ENCODE assay signal across 1 cellular context in the genomic region with DNA sequence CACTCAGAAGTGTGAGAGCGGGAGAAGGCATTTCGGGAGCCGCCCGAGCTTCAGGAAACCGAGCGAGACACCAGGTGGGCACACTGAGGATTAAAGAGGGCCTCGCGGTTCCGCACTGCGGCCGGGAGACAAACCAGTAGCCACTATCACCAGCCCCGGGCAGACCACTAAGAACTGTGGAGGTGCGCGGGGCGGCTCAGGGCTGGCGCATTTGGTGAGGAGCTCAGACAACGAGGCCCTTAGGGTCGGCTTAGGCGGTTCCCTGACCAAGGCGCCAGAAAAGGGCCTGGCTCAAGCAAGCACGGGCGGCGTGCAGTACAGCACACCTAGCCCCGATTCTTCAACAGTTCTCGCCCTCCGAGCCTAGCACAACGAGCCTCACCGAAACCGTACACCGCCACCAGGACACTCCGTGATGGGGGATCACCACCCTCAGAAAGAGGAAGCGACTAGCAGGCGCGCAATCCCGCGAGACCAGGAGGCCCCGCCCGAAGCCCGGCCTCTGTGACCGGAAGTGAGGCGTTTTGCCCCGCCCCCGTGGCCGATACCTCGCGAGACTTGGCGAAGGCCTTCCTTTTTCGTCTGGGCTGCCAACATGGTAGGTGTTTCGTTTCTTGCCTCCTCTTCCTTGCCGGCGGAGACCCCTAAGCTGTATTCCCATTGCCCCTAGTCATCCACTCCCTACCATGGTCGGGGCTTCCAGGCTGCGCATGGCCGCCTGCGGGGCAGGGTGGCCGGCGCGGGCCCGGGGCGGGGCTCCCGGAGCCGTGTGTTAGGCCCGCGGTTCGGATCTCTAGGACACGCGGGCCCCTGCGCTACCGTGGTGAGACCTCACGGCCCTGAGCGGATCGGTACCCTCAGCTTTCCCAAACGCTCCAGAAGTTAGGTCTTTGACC.
TF ChIP-seq lines count a peak whose summit lies in the region.

A gene (plus strand): TSS at position 574 of the 896 bp plus-strand sequence. CDS start 22 bp downstream, at position 596.
A gene with protein sequence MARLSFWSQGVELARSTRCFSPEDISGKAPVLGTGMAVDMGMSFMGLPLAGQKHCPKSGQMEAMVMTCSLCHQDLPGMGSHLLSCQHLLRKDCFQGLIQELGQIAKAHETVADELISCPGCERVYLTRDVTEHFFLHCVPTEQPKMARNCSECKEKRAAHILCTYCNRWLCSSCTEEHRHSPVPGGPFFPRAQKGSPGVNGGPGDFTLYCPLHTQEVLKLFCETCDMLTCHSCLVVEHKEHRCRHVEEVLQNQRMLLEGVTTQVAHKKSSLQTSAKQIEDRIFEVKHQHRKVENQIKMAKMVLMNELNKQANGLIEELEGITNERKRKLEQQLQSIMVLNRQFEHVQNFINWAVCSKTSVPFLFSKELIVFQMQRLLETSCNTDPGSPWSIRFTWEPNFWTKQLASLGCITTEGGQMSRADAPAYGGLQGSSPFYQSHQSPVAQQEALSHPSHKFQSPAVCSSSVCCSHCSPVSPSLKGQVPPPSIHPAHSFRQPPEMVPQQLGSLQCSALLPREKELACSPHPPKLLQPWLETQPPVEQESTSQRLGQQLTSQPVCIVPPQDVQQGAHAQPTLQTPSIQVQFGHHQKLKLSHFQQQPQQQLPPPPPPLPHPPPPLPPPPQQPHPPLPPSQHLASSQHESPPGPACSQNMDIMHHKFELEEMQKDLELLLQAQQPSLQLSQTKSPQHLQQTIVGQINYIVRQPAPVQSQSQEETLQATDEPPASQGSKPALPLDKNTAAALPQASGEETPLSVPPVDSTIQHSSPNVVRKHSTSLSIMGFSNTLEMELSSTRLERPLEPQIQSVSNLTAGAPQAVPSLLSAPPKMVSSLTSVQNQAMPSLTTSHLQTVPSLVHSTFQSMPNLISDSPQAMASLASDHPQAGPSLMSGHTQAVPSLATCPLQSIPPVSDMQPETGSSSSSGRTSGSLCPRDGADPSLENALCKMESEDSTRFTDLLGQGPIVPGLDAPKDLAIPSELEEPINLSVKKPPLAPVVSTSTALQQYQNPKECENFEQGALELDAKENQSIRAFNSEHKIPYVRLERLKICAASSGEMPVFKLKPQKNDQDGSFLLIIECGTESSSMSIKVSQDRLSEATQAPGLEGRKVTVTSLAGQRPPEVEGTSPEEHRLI (N-terminal part only) (minus strand): TSS at position 447 of the 896 bp plus-strand sequence. CDS start 10,391 bp downstream, outside the sequence.

TF ChIP-seq in K562, 482 proteins besides CTCF, POLR2A, EP300 and RAD21 (continued from another document and continues in another):
- TF ChIP-seq, protein P1, sequence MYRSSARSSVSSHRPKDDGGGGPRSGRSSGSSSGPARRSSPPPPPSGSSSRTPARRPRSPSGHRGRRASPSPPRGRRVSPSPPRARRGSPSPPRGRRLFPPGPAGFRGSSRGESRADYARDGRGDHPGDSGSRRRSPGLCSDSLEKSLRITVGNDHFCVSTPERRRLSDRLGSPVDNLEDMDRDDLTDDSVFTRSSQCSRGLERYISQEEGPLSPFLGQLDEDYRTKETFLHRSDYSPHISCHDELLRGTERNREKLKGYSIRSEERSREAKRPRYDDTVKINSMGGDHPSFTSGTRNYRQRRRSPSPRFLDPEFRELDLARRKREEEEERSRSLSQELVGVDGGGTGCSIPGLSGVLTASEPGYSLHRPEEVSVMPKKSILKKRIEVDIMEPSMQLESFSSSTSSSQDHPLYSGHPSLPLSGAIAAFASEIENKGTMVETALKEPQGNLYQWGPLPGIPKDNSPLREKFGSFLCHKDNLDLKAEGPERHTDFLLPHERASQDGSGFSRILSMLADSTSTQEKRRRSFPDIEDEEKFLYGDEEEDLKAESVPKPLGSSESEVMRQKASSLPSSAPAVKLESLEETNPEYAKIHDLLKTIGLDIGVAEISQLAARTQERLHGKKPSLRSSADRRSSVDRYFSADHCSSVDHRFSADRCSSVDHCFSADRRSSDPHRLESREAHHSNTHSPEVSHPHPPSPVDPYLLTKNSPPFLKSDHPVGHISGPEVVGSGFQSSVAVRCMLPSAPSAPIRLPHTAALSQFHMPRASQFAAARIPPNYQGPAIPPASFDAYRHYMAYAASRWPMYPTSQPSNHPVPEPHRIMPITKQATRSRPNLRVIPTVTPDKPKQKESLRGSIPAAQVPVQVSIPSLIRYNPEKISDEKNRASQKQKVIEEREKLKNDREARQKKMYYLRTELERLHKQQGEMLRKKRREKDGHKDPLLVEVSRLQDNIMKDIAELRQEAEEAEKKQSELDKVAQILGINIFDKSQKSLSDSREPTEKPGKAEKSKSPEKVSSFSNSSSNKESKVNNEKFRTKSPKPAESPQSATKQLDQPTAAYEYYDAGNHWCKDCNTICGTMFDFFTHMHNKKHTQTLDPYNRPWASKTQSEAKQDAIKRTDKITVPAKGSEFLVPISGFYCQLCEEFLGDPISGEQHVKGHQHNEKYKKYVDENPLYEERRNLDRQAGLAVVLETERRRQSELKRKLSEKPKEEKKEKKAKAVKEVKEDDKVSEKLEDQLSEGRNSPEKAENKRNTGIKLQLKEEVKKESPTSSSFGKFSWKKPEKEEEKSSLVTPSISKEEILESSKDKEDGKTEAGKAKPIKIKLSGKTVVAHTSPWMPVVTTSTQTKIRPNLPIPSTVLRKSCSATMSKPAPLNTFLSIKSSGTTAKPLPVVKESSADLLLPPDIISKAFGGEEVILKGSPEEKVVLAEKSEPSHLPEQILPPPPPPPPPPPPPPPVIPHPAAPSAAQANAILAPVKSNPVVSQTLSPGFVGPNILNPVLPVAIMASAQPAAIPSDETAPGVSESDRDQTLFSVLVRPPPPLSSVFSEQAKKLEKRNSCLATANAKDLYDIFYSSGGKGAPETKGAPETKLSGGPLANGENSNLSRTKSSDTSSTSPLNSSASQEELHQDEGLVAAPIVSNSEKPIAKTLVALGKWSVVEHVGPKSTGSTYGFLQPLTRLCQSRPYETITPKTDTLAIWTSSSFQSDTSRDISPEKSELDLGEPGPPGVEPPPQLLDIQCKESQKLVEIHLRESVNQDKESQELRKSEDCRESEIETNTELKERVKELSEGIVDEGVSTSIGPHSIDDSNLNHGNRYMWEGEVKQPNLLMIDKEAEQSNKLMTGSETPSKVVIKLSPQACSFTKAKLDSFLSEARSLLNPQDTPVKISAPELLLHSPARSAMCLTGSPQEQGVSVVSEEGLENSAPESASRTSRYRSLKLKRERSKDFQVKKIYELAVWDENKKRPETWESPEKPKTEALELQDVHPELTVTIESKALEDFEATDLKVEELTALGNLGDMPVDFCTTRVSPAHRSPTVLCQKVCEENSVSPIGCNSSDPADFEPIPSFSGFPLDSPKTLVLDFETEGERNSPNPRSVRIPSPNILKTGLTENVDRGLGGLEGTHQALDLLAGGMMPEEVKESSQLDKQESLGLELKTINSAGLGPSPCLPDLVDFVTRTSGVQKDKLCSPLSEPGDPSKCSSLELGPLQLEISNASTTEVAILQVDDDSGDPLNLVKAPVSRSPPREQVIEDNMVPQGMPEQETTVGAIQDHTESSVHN (IDR thresholded peaks at IDR 0.05; ENCODE audit: borderline replicate concordance in 1 of 2, low read depth in 1 of 2) = no peak
- TF ChIP-seq HNRNPH1 (optimal IDR thresholded peaks at IDR 0.05; ENCODE audit: low read depth, low read length) = no peak
- no peak for TF ChIP-seq TGIF2 (CRISPR knock-in tag; IDR thresholded peaks at IDR 0.05)
- no peak for TF ChIP-seq KLF10 (CRISPR knock-in tag; IDR thresholded peaks at IDR 0.05)
- no peak for TF ChIP-seq ZNF311 (CRISPR knock-in tag; IDR thresholded peaks at IDR 0.05)
- peak; percentile 13; the same call in 1 of the 2 replicates for TF ChIP-seq ZBTB17 (CRISPR knock-in tag; IDR thresholded peaks at IDR 0.05)
- TF ChIP-seq RBM25 (IDR thresholded peaks at IDR 0.05; ENCODE audit: low read depth, low read length, severe bottlenecking) = peak; percentile 95
- no peak for TF ChIP-seq SRSF7 (optimal IDR thresholded peaks at IDR 0.05; ENCODE audit: low read depth, low read length)
- no peak for TF ChIP-seq BACH1 (tag; IDR thresholded peaks at IDR 0.05)
- TF ChIP-seq, protein P2, sequence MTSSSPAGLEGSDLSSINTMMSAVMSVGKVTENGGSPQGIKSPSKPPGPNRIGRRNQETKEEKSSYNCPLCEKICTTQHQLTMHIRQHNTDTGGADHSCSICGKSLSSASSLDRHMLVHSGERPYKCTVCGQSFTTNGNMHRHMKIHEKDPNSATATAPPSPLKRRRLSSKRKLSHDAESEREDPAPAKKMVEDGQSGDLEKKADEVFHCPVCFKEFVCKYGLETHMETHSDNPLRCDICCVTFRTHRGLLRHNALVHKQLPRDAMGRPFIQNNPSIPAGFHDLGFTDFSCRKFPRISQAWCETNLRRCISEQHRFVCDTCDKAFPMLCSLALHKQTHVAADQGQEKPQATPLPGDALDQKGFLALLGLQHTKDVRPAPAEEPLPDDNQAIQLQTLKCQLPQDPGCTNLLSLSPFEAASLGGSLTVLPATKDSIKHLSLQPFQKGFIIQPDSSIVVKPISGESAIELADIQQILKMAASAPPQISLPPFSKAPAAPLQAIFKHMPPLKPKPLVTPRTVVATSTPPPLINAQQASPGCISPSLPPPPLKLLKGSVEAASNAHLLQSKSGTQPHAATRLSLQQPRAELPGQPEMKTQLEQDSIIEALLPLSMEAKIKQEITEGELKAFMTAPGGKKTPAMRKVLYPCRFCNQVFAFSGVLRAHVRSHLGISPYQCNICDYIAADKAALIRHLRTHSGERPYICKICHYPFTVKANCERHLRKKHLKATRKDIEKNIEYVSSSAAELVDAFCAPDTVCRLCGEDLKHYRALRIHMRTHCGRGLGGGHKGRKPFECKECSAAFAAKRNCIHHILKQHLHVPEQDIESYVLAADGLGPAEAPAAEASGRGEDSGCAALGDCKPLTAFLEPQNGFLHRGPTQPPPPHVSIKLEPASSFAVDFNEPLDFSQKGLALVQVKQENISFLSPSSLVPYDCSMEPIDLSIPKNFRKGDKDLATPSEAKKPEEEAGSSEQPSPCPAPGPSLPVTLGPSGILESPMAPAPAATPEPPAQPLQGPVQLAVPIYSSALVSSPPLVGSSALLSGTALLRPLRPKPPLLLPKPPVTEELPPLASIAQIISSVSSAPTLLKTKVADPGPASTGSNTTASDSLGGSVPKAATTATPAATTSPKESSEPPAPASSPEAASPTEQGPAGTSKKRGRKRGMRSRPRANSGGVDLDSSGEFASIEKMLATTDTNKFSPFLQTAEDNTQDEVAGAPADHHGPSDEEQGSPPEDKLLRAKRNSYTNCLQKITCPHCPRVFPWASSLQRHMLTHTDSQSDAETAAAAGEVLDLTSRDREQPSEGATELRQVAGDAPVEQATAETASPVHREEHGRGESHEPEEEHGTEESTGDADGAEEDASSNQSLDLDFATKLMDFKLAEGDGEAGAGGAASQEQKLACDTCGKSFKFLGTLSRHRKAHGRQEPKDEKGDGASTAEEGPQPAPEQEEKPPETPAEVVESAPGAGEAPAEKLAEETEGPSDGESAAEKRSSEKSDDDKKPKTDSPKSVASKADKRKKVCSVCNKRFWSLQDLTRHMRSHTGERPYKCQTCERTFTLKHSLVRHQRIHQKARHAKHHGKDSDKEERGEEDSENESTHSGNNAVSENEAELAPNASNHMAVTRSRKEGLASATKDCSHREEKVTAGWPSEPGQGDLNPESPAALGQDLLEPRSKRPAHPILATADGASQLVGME (CRISPR knock-in tag; IDR thresholded peaks at IDR 0.05) = no peak
- TF ChIP-seq PHTF2 (CRISPR knock-in tag; IDR thresholded peaks at IDR 0.05) = no peak
- no peak for TF ChIP-seq ZNF668 (CRISPR knock-in tag; IDR thresholded peaks at IDR 0.05)
- TF ChIP-seq ZNF274 (IDR thresholded peaks at IDR 0.05; ENCODE audit: borderline replicate concordance, low read depth, low read length) = peak; percentile 28; the same call in 1 of the 2 replicates
- TF ChIP-seq, protein P3, sequence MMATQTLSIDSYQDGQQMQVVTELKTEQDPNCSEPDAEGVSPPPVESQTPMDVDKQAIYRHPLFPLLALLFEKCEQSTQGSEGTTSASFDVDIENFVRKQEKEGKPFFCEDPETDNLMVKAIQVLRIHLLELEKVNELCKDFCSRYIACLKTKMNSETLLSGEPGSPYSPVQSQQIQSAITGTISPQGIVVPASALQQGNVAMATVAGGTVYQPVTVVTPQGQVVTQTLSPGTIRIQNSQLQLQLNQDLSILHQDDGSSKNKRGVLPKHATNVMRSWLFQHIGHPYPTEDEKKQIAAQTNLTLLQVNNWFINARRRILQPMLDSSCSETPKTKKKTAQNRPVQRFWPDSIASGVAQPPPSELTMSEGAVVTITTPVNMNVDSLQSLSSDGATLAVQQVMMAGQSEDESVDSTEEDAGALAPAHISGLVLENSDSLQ (IDR thresholded peaks at IDR 0.05) = no peak
- no peak for TF ChIP-seq RBM15 (IDR thresholded peaks at IDR 0.05; ENCODE audit: insufficient read depth, low read length)
- peak; percentile 89 for TF ChIP-seq RBBP5 (IDR thresholded peaks at IDR 0.05; ENCODE audit: borderline replicate concordance, insufficient read depth, low read length, poor library complexity, severe bottlenecking)
- TF ChIP-seq RUNX1 (IDR thresholded peaks at IDR 0.05; ENCODE audit: low read depth) = no peak
- TF ChIP-seq ZBTB7A (IDR thresholded peaks at IDR 0.05; ENCODE audit: borderline replicate concordance, control insufficient read depth, low read depth, low read length) = no peak; the same call in 1 of the 2 replicates
- no peak for TF ChIP-seq ZNF766 (CRISPR knock-in tag; conservative IDR thresholded peaks at IDR 0.05)
- TF ChIP-seq TBP (optimal IDR thresholded peaks at IDR 0.05; ENCODE audit: low read depth, low read length) = no peak
- TF ChIP-seq ZNF695 (CRISPR knock-in tag; IDR thresholded peaks at IDR 0.05) = no peak
- TF ChIP-seq BRD4 (IDR thresholded peaks at IDR 0.05) = peak; percentile 96
- no peak for TF ChIP-seq POLR3G (IDR thresholded peaks at IDR 0.05; ENCODE audit: extremely low read depth, insufficient read length, insufficient replicate concordance)
- TF ChIP-seq, protein P4, sequence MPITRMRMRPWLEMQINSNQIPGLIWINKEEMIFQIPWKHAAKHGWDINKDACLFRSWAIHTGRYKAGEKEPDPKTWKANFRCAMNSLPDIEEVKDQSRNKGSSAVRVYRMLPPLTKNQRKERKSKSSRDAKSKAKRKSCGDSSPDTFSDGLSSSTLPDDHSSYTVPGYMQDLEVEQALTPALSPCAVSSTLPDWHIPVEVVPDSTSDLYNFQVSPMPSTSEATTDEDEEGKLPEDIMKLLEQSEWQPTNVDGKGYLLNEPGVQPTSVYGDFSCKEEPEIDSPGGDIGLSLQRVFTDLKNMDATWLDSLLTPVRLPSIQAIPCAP (CRISPR knock-in tag; IDR thresholded peaks at IDR 0.05; ENCODE audit: borderline replicate concordance) = no peak
- TF ChIP-seq ETV6 (IDR thresholded peaks at IDR 0.05; ENCODE audit: borderline replicate concordance in 1 of 2, low read depth in 2 of 2, low read length in 1 of 2) = no peak
- TF ChIP-seq ETV6 (CRISPR knock-in tag; IDR thresholded peaks at IDR 0.05; ENCODE audit: borderline replicate concordance) = no peak
- TF ChIP-seq, protein P5, sequence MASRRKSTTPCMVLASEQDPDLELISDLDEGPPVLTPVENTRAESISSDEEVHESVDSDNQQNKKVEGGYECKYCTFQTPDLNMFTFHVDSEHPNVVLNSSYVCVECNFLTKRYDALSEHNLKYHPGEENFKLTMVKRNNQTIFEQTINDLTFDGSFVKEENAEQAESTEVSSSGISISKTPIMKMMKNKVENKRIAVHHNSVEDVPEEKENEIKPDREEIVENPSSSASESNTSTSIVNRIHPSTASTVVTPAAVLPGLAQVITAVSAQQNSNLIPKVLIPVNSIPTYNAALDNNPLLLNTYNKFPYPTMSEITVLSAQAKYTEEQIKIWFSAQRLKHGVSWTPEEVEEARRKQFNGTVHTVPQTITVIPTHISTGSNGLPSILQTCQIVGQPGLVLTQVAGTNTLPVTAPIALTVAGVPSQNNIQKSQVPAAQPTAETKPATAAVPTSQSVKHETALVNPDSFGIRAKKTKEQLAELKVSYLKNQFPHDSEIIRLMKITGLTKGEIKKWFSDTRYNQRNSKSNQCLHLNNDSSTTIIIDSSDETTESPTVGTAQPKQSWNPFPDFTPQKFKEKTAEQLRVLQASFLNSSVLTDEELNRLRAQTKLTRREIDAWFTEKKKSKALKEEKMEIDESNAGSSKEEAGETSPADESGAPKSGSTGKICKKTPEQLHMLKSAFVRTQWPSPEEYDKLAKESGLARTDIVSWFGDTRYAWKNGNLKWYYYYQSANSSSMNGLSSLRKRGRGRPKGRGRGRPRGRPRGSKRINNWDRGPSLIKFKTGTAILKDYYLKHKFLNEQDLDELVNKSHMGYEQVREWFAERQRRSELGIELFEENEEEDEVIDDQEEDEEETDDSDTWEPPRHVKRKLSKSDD (conservative IDR thresholded peaks at IDR 0.05; ENCODE audit: low read length) = peak; percentile 83; the same call in 1 of the 2 replicates
